In genomic region chr17:48645639-48646182, GRCh38 we compare ENCODE assay signal across 16 cellular contexts. TPM values are rescaled to one million over a fixed set of nuclear protein-coding genes. Genes with fewer than 3 reads are reported as not detected.
DNase-seq lines count a peak whose midpoint lies in the region; ATAC-seq and TF ChIP-seq lines count a peak whose summit lies in the region.
"Had no signal": no experiment of that assay in that cellular context is flagged by ENCODE, and none has a peak within 500 bp of the region (broad histone marks: within the 10 kb centered on the region; RNA-seq: fewer than 3 reads in every experiment).

No MANE protein-coding gene starts in this region.

- H3K4me1 ChIP-seq in uterus = no peaks in the 10 kb centered on the region
- H3K4me1 ChIP-seq: BE2C had no signal

- no peaks in the 10 kb centered on the region for H3K9me3 ChIP-seq in uterus
- H3K9me3 ChIP-seq: BE2C had no signal

- H3K36me3 ChIP-seq in uterus = no peaks in the 10 kb centered on the region
- H3K36me3 ChIP-seq: BE2C had no signal

- CTCF ChIA-PET in activated naive CD4-positive, alpha-beta T cell treated with anti-CD3 and anti-CD28 coated beads, Interleukin-2, amount 10 ng/mL, durations not matched to agents 7 days and 5 days (lab: Charles Lee) = interaction anchor here (1.1 kb wide), 1 partner anchor 9 kb away, joined by 4 read pairs; no protein-coding TSS in a partner anchor
- CTCF ChIA-PET in WTC11 (lab: Charles Lee) = interaction anchor here (1.0 kb wide), 2 partner anchors 9 to 26 kb away, joined by 3 to 5 read pairs; no protein-coding TSS in a partner anchor

- H3K27me3 ChIP-seq in uterus = peaks cover 4 to 52% of the 10 kb centered on the region in 2 donors

- POLR2A ChIA-PET in WTC11 (lab: Charles Lee) = no interaction called here

- no peak for TF ChIP-seq CTCF in WTC11 (IDR thresholded peaks at IDR 0.05)
- no peak for TF ChIP-seq CTCF in type B pancreatic cell (conservative IDR thresholded peaks at IDR 0.05)
- no peak for TF ChIP-seq CTCF in uterus (IDR thresholded peaks at IDR 0.05)

- peaks cover 91% of the 10 kb centered on the region for H3K27me3 Mint-ChIP-seq in activated naive CD4-positive, alpha-beta T cell treated with anti-CD3 and anti-CD28 coated beads, Interleukin-2, amount 10 ng/mL, durations not matched to agents 7 days and 5 days
- H3K27me3 Mint-ChIP-seq in WTC11 (ENCODE audit: low read depth) = peaks cover 99% of the 10 kb centered on the region; the same call in 1 of the 2 replicates
- peaks cover 95% of the 10 kb centered on the region for H3K27me3 Mint-ChIP-seq in type B pancreatic cell

- no peaks in the 10 kb centered on the region for H3K9me3 Mint-ChIP-seq in activated naive CD4-positive, alpha-beta T cell treated with anti-CD3 and anti-CD28 coated beads, Interleukin-2, amount 10 ng/mL, durations not matched to agents 7 days and 5 days
- H3K9me3 Mint-ChIP-seq in WTC11 (no peaks in the 10 kb centered on the region), type B pancreatic cell (no peaks in the 10 kb centered on the region)

- peak overlapping the region; percentile 65 for H3K4me3 Mint-ChIP-seq in activated naive CD4-positive, alpha-beta T cell treated with anti-CD3 and anti-CD28 coated beads, Interleukin-2, amount 10 ng/mL, durations not matched to agents 7 days and 5 days
- peak overlapping the region; percentile 64 for H3K4me3 Mint-ChIP-seq in WTC11
- peak overlapping the region; percentile 61 for H3K4me3 Mint-ChIP-seq in type B pancreatic cell

- ATAC-seq in WTC11 (no peak), Right ventricle myocardium inferior (no peak)

- intact Hi-C loops in uterus (cut with DNase I; ENCODE audit: low total_unique reads) (no loop called here), Right ventricle myocardium inferior (cut with DNase I) (no loop called here)

- DNase-seq in activated naive CD4-positive, alpha-beta T cell treated with anti-CD3 and anti-CD28 coated beads, Interleukin-2, amount 10 ng/mL, durations not matched to agents 7 days and 5 days = no peak
- no peak for DNase-seq in activated naive CD4-positive, alpha-beta T cell (lab: John Stamatoyannopoulos, UW)
- DNase-seq in WTC11 (ENCODE audit: low spot score) (no peak), left kidney (ENCODE audit: low read depth, low spot score) (peak; percentile 44), type B pancreatic cell (ENCODE audit: extremely low spot score, unreplicated experiment) (no peak), uterus (no peak), Right ventricle myocardium inferior (ENCODE audit: missing footprints) (no peak), OCI-M2 (lab: John Stamatoyannopoulos, UW; ENCODE audit: unreplicated experiment) (no peak)
- DNase-seq: activated effector memory CD4-positive, alpha-beta T cell treated with Interleukin-2 at 50 U/mL for 16 hours; BE2C; GOT3; Karpas-422; NCI-H2081 had no signal

- peaks cover 2% of the 10 kb centered on the region for H3K36me3 Mint-ChIP-seq in activated naive CD4-positive, alpha-beta T cell treated with anti-CD3 and anti-CD28 coated beads, Interleukin-2, amount 10 ng/mL, durations not matched to agents 7 days and 5 days
- no peaks in the 10 kb centered on the region for H3K36me3 Mint-ChIP-seq in WTC11
- no peaks in the 10 kb centered on the region for H3K36me3 Mint-ChIP-seq in type B pancreatic cell

- H3K4me1 Mint-ChIP-seq in activated naive CD4-positive, alpha-beta T cell treated with anti-CD3 and anti-CD28 coated beads, Interleukin-2, amount 10 ng/mL, durations not matched to agents 7 days and 5 days = peaks cover 33% of the 10 kb centered on the region
- H3K4me1 Mint-ChIP-seq in WTC11 = peaks cover 32% of the 10 kb centered on the region
- peaks cover 4% of the 10 kb centered on the region for H3K4me1 Mint-ChIP-seq in type B pancreatic cell (ENCODE audit: unreplicated experiment)

- H3K4me3 ChIP-seq in uterus = no peak overlapping the region

- no peak overlapping the region for H3K27ac Mint-ChIP-seq in activated naive CD4-positive, alpha-beta T cell treated with anti-CD3 and anti-CD28 coated beads, Interleukin-2, amount 10 ng/mL, durations not matched to agents 7 days and 5 days
- no peak overlapping the region for H3K27ac Mint-ChIP-seq in WTC11
- H3K27ac Mint-ChIP-seq in type B pancreatic cell = no peak overlapping the region
- H3K27ac Mint-ChIP-seq: progenitor cell of endocrine pancreas had no signal

- TF ChIP-seq POLR2A in uterus (IDR thresholded peaks at IDR 0.05) = no peak

- H3K27ac ChIP-seq in uterus = no peak overlapping the region

TF ChIP-seq in WTC11, 78 proteins besides CTCF, POLR2A, EP300 and RAD21:
- no peak for TF ChIP-seq JAZF1 (CRISPR knock-in tag; IDR thresholded peaks at IDR 0.05)
- no peak for TF ChIP-seq AFF4 (CRISPR knock-in tag; IDR thresholded peaks at IDR 0.05; ENCODE audit: borderline replicate concordance)

RNA-seq across cellular contexts. Expression of gene HOXB9, which starts 19.6 kb away (rescaled TPM):
- total RNA-seq in WTC11 (2021) = 0.09 to 0.24 TPM (median 0.09 TPM) in 3 replicates
- 1.6 and 9.4 TPM in 2 replicates for total RNA-seq in type B pancreatic cell (ENCODE audit: low replicate concordance)
- total RNA-seq in uterus = 1 to 10 TPM in 1 of 4 donors, under 1 TPM in 1, not detected in 2; 0.43 to 1.0 TPM
- total RNA-seq in Right ventricle myocardium inferior = not detected
- total RNA-seq: fibroblast of villous mesenchyme, progenitor cell of endocrine pancreas had no signal

RNA-seq across cellular contexts. Expression of gene HOXB8, which starts 30.6 kb away (rescaled TPM):
- total RNA-seq in WTC11 (2021) (not detected in 3 replicates), type B pancreatic cell (ENCODE audit: low replicate concordance) (16.0 and 17.1 TPM in 2 replicates), uterus (1 to 10 TPM in 2 of 4 donors, under 1 TPM in 1, not detected in 1; 0.29 to 9.5 (median 1.9) TPM), Right ventricle myocardium inferior (not detected)
- total RNA-seq: chondrocyte, fibroblast of villous mesenchyme had no signal

RNA-seq across cellular contexts. Expression of gene HOXB7, which starts 34.9 kb away (rescaled TPM):
- 0.14 TPM in 1 of 3 replicates, not detected in the others for total RNA-seq in WTC11 (2021)
- 9.8 and 11.7 TPM in 2 replicates for total RNA-seq in type B pancreatic cell (ENCODE audit: low replicate concordance)
- total RNA-seq in uterus = 1 to 10 TPM in 3 of 4 donors, not detected in 1; 1.0 to 6.9 (median 3.5) TPM
- 0.41 TPM for total RNA-seq in Right ventricle myocardium inferior
- total RNA-seq: chondrocyte had no signal

RNA-seq across cellular contexts. Expression of gene HOXB6, which starts 40.9 kb away (rescaled TPM):
- total RNA-seq in WTC11 (2021) (0.11 TPM in 1 of 3 replicates, not detected in the others), type B pancreatic cell (ENCODE audit: low replicate concordance) (17.6 and 20.3 TPM in 2 replicates), uterus (10 to 100 TPM in 1 of 4 donors, 1 to 10 TPM in 1, under 1 TPM in 1, not detected in 1; 0.88 to 18.2 (median 7.3) TPM), Right ventricle myocardium inferior (0.57 TPM)
- total RNA-seq: chondrocyte had no signal

RNA-seq across cellular contexts. Expression of gene HOXB5, which starts 52.1 kb away (rescaled TPM):
- total RNA-seq in WTC11 (2021) (not detected in 3 replicates), type B pancreatic cell (ENCODE audit: low replicate concordance) (10.1 and 20.8 TPM in 2 replicates), uterus (1 to 10 TPM in 1 of 4 donors, under 1 TPM in 2, not detected in 1; 0.55 to 2.5 (median 0.59) TPM), Right ventricle myocardium inferior (not detected)
- total RNA-seq: chondrocyte had no signal
